Comparison of ENCODE assay signal across 10 cellular contexts in genomic region chr3:18127181-18127863, GRCh38.
DNase-seq lines count a peak whose midpoint lies in the region; ATAC-seq, FAIRE-seq and TF ChIP-seq lines count a peak whose summit lies in the region.
"Had no signal": no experiment of that assay in that cellular context is flagged by ENCODE, and none has a peak within 500 bp of the region (broad histone marks: within the 10 kb centered on the region; RNA-seq: fewer than 3 reads in every experiment).

No MANE protein-coding gene starts in this region.

- H3K27ac Mint-ChIP-seq in H9 (no peak overlapping the region; a peak in 1 of 7 replicates), endodermal cell (peak overlapping the region; percentile 4)

- H3K23ac ChIP-seq in H9 (ENCODE audit: insufficient read length, low read depth, low read length) = no peak overlapping the region
- no peak overlapping the region for H3K23ac ChIP-seq in mesendoderm (ENCODE audit: low read length)

- H3K27ac ChIP-seq in H9 (ENCODE audit: insufficient read length, low read depth, low read length) (no peak overlapping the region), endodermal cell (ENCODE audit: low read depth, low read length) (no peak overlapping the region), substantia nigra (ENCODE audit: low read depth, low read length, poor library complexity, severe bottlenecking) (no peak overlapping the region), mesendoderm (ENCODE audit: low read depth, low read length) (no peak overlapping the region)

- H3K18ac ChIP-seq in H9 (ENCODE audit: insufficient read length, low read depth, low read length) (no peak overlapping the region), mesendoderm (ENCODE audit: low read length) (no peak overlapping the region)

- H2BK120ac ChIP-seq in H9 (ENCODE audit: low read depth, low read length, poor library complexity, severe bottlenecking) = no peak overlapping the region
- H2BK120ac ChIP-seq in mesendoderm (ENCODE audit: low read depth, low read length) = no peak overlapping the region

- peak; percentile 16; the same call in 1 of the 3 replicates for TF ChIP-seq CTCF in H9 (conservative IDR thresholded peaks at IDR 0.05)
- peak; percentile 43 for TF ChIP-seq CTCF in endodermal cell (conservative IDR thresholded peaks at IDR 0.05)
- no peak for TF ChIP-seq CTCF in D721Med (IDR thresholded peaks at IDR 0.05; ENCODE audit: insufficient read depth, missing control alignments)

- H2BK15ac ChIP-seq in H9 (ENCODE audit: low read depth, low read length) (no peak overlapping the region), mesendoderm (replicated peaks; ENCODE audit: low read depth) (no peak overlapping the region)

- no peak overlapping the region for H4K91ac ChIP-seq in H9 (ENCODE audit: insufficient read length, low read depth, low read length)

- no peaks in the 10 kb centered on the region for H3K27me3 ChIP-seq in H9 (ENCODE audit: insufficient read depth, low read length)
- no peaks in the 10 kb centered on the region for H3K27me3 ChIP-seq in endodermal cell (ENCODE audit: control insufficient read depth, insufficient read depth, low read length, poor library complexity, severe bottlenecking)
- no peaks in the 10 kb centered on the region for H3K27me3 ChIP-seq in mesendoderm (ENCODE audit: insufficient read depth, low read length, poor library complexity)

- no peak for FAIRE-seq in D721Med (lab: Jason Lieb, UNC)

- no peak overlapping the region for H4K8ac ChIP-seq in H9 (replicated peaks; ENCODE audit: insufficient read length, low read depth, low read length)
- no peak overlapping the region for H4K8ac ChIP-seq in mesendoderm (ENCODE audit: low read depth, low read length)

- H3K4me3 Mint-ChIP-seq in H9 = no peak overlapping the region
- H3K4me3 Mint-ChIP-seq in endodermal cell = no peak overlapping the region

- H2BK5ac ChIP-seq in H9 (ENCODE audit: insufficient read length, low read length) = no peak overlapping the region
- H2BK5ac ChIP-seq in mesendoderm (ENCODE audit: low read length) = no peak overlapping the region

- H3K23me2 ChIP-seq in H9 (ENCODE audit: insufficient read length, low read depth, low read length, poor library complexity, severe bottlenecking) = no peaks in the 10 kb centered on the region

- no peaks in the 10 kb centered on the region; the same call in 1 of the 2 replicates for H3K4me1 ChIP-seq in H9 (ENCODE audit: insufficient read depth, low read length)
- no peaks in the 10 kb centered on the region for H3K4me1 ChIP-seq in endodermal cell (ENCODE audit: control insufficient read depth, insufficient read depth, low read length)
- no peaks in the 10 kb centered on the region for H3K4me1 ChIP-seq in mesendoderm (ENCODE audit: control insufficient read depth, low read depth, low read length)

- no peaks in the 10 kb centered on the region for H3K36me3 ChIP-seq in endodermal cell (ENCODE audit: control insufficient read depth, insufficient read depth, low read length)
- no peaks in the 10 kb centered on the region for H3K36me3 ChIP-seq in mesendoderm (ENCODE audit: control insufficient read depth, insufficient read depth, low read length)

- H3K4me3 ChIP-seq in endodermal cell (ENCODE audit: low read length) (no peak overlapping the region), mesendoderm (ENCODE audit: low read length) (no peak overlapping the region)

- no peak overlapping the region for H3K14ac ChIP-seq in H9 (ENCODE audit: insufficient read depth, low read length)

- H4K20me1 ChIP-seq in H9 (ENCODE audit: control insufficient read depth, insufficient read depth, insufficient read length) = no peaks in the 10 kb centered on the region

- H2BK20ac ChIP-seq in H9 (ENCODE audit: low read depth, low read length, poor library complexity, severe bottlenecking) = no peak overlapping the region

- H3K4me1 Mint-ChIP-seq in H9 (peaks cover 5 to 6% of the 10 kb centered on the region in 2 experiments; a peak in 3 of 4 replicates), endodermal cell (peaks cover 11% of the 10 kb centered on the region)

- no peaks in the 10 kb centered on the region for H3K27me3 Mint-ChIP-seq in H9 (ENCODE audit: low read depth)
- H3K27me3 Mint-ChIP-seq in endodermal cell (ENCODE audit: insufficient read depth) = no peaks in the 10 kb centered on the region

- peak; percentile 99 for ATAC-seq in GM18858 (IDR thresholded peaks at IDR 0.05; ENCODE audit: unreplicated experiment)
- peak; percentile 97 for ATAC-seq in HG03571 (IDR thresholded peaks at IDR 0.05; ENCODE audit: unreplicated experiment)

- H3K4ac ChIP-seq in H9 (ENCODE audit: low read depth, low read length) (no peak overlapping the region), mesendoderm (ENCODE audit: low read depth, low read length) (no peak overlapping the region)

- no peak overlapping the region for H2BK12ac ChIP-seq in H9 (ENCODE audit: insufficient read length, low read depth, low read length)

- no peak overlapping the region for H3K56ac ChIP-seq in H9 (ENCODE audit: insufficient read length, low read depth, low read length)
- H3K56ac ChIP-seq in mesendoderm (ENCODE audit: low read length) = no peak overlapping the region

- DNase-seq in H9 (no peak), endodermal cell (no peak), D721Med (ENCODE audit: insufficient read length, low spot score) (no peak), substantia nigra (lab: John Stamatoyannopoulos, UW) (no peak), mesendoderm (no peak), epidermal melanocyte (ENCODE audit: insufficient read length, low spot score) (no peak)
- DNase-seq: effector memory CD4-positive, alpha-beta T cell; NCI-H510A had no signal

- no peak overlapping the region for H3K4me2 ChIP-seq in H9 (ENCODE audit: insufficient read depth, insufficient read length, low read length)
- H3K4me2 ChIP-seq in mesendoderm (ENCODE audit: low read length) = no peak overlapping the region

- H3K36me3 Mint-ChIP-seq in H9 (ENCODE audit: insufficient read depth in 1 of 3, low read depth in 3 of 3) = peaks cover 0 to 2% (median 0%) of the 10 kb centered on the region in 3 experiments; a peak in 1 of 7 replicates
- H3K36me3 Mint-ChIP-seq in endodermal cell (ENCODE audit: low read depth) = peaks cover 18% of the 10 kb centered on the region

- H3K79me2 ChIP-seq in H9 (ENCODE audit: insufficient read depth, low read length) (no peaks in the 10 kb centered on the region), mesendoderm (ENCODE audit: control insufficient read depth, insufficient read depth, low read length) (no peaks in the 10 kb centered on the region)

- H2AK5ac ChIP-seq in H9 (ENCODE audit: insufficient read length, low read length) (no peak overlapping the region), mesendoderm (ENCODE audit: low read length) (no peak overlapping the region)

- H4K5ac ChIP-seq in H9 (ENCODE audit: insufficient read length, low read depth, low read length) (no peak overlapping the region), mesendoderm (ENCODE audit: low read length) (no peak overlapping the region)

- no peak overlapping the region for H3T11ph ChIP-seq in H9 (ENCODE audit: low read length)

- H3K9me3 Mint-ChIP-seq in H9 = no peaks in the 10 kb centered on the region
- no peaks in the 10 kb centered on the region for H3K9me3 Mint-ChIP-seq in endodermal cell

- H3K9ac ChIP-seq in H9 (ENCODE audit: extremely low read depth, insufficient read length, low read length) = no peak overlapping the region
- H3K9ac ChIP-seq in endodermal cell (ENCODE audit: extremely low read depth, low read length, poor library complexity, severe bottlenecking) = no peak overlapping the region
- H3K9ac ChIP-seq in mesendoderm (ENCODE audit: low read length) = no peak overlapping the region

- H3K79me1 ChIP-seq in H9 (ENCODE audit: insufficient read depth, low read depth, low read length, poor library complexity, severe bottlenecking) = no peaks in the 10 kb centered on the region
- H3K79me1 ChIP-seq in mesendoderm (ENCODE audit: low read length) = no peaks in the 10 kb centered on the region

- WGBS in H9 (ENCODE audit: extremely low coverage, insufficient read length, low lambda C conversion rate) = no CpG with 5 or more reads among the region's 3 CpGs
- 83 to 88% methylated on average over 2 to 3 of the region's 3 CpGs for WGBS in endodermal cell (ENCODE audit: insufficient coverage in 1 of 2, insufficient read length in 1 of 2), 2 experiments
- no CpG with 5 or more reads among the region's 3 CpGs for WGBS in mesendoderm (ENCODE audit: extremely low coverage, insufficient coverage, low lambda C conversion rate)

- H2AFZ ChIP-seq in H9 (ENCODE audit: low read length) = no peak overlapping the region

- no peaks in the 10 kb centered on the region for H3K9me3 ChIP-seq in H9 (ENCODE audit: control insufficient read depth, low read depth, low read length)
- peaks cover 6% of the 10 kb centered on the region for H3K9me3 ChIP-seq in endodermal cell (ENCODE audit: control insufficient read depth, low read length)
